ENCODE assay signal across 22 cellular contexts in genomic region chr18:76376225-76376624, GRCh38.
A peak's percentile ranks its signal among the peaks of the same experiment; 100 is the strongest.
DNase-seq lines count a peak whose midpoint lies in the region; ATAC-seq, FAIRE-seq and TF ChIP-seq lines count a peak whose summit lies in the region.
"Had no signal": no experiment of that assay in that cellular context is flagged by ENCODE, and none has a peak within 500 bp of the region (broad histone marks: within the 10 kb centered on the region; RNA-seq: fewer than 3 reads in every experiment).

No MANE protein-coding gene starts in this region.

- TF ChIP-seq CTCF in activated CD8-positive, alpha-beta T cell treated with anti-CD3 and anti-CD28 coated beads for 36 hours (IDR thresholded peaks at IDR 0.05) = no peak
- no peak for TF ChIP-seq CTCF in D721Med (IDR thresholded peaks at IDR 0.05; ENCODE audit: insufficient read depth, missing control alignments)

- H3K27me3 Mint-ChIP-seq in activated CD8-positive, alpha-beta T cell treated with anti-CD3 and anti-CD28 coated beads for 36 hours = no peaks in the 10 kb centered on the region
- no peaks in the 10 kb centered on the region for H3K27me3 Mint-ChIP-seq in activated CD8-positive, alpha-beta T cell treated with anti-CD3 and anti-CD28 coated beads, Interleukin-2, amount 10 ng/mL, durations not matched to agents 7 days and 5 days (ENCODE audit: low read depth)
- no peaks in the 10 kb centered on the region for H3K27me3 Mint-ChIP-seq in activated T-helper 17 cell treated with anti-CD3 and anti-CD28 coated beads, Interleukin-2, amount 50 U/mL, for 72 hours
- peaks cover 0 to 12% (median 0%) of the 10 kb centered on the region in 5 donors for H3K27me3 Mint-ChIP-seq in naive thymus-derived CD4-positive, alpha-beta T cell
- H3K27me3 Mint-ChIP-seq: progenitor cell of endocrine pancreas had no signal

- peaks cover 17 to 47% of the 10 kb centered on the region in 2 donors for H3K4me1 ChIP-seq in naive thymus-derived CD4-positive, alpha-beta T cell (ENCODE audit: control insufficient read depth in 2 of 2, insufficient read depth in 2 of 2, low read length in 2 of 2)

- POLR2A ChIA-PET in activated CD8-positive, alpha-beta T cell treated with anti-CD3 and anti-CD28 coated beads for 36 hours (lab: Charles Lee) = no interaction called here
- POLR2A ChIA-PET in activated CD8-positive, alpha-beta T cell treated with anti-CD3 and anti-CD28 coated beads, Interleukin-2, amount 10 ng/mL, durations not matched to agents 7 days and 5 days (lab: Charles Lee) = no interaction called here
- POLR2A ChIA-PET in naive thymus-derived CD4-positive, alpha-beta T cell (lab: Charles Lee) = no interaction called here

- no peak for ATAC-seq in activated CD8-positive, alpha-beta T cell treated with anti-CD3 and anti-CD28 coated beads for 36 hours
- no peak for ATAC-seq in activated CD8-positive, alpha-beta T cell treated with anti-CD3 and anti-CD28 coated beads, Interleukin-2, amount 10 ng/mL, durations not matched to agents 7 days and 5 days
- ATAC-seq in activated T-helper 17 cell treated with anti-CD3 and anti-CD28 coated beads, Interleukin-2, amount 50 U/mL, for 72 hours (replicated peaks) = no peak
- no peak for ATAC-seq in naive thymus-derived CD4-positive, alpha-beta T cell
- no peak for ATAC-seq in GM21526 (IDR thresholded peaks at IDR 0.05; ENCODE audit: low FRiP score, unreplicated experiment)
- no peak for ATAC-seq in Right ventricle myocardium inferior

- intact Hi-C loops in activated CD8-positive, alpha-beta T cell treated with anti-CD3 and anti-CD28 coated beads for 36 hours (cut with micrococcal nuclease) = no loop called here
- intact Hi-C loops in naive thymus-derived CD4-positive, alpha-beta T cell (cut with micrococcal nuclease) = loop anchor here in 1 of 2 donors (10.0 kb wide), 1 partner anchor 689 kb away; no protein-coding TSS in a partner anchor
- intact Hi-C loops in Right ventricle myocardium inferior (cut with DNase I) = no loop called here

- no peak overlapping the region for H3K4me3 ChIP-seq in naive thymus-derived CD4-positive, alpha-beta T cell (ENCODE audit: low read length)
- H3K4me3 ChIP-seq: skin epidermis had no signal

- CTCF ChIA-PET in activated CD8-positive, alpha-beta T cell treated with anti-CD3 and anti-CD28 coated beads for 36 hours (lab: Charles Lee) = no interaction called here
- CTCF ChIA-PET in activated CD8-positive, alpha-beta T cell treated with anti-CD3 and anti-CD28 coated beads, Interleukin-2, amount 10 ng/mL, durations not matched to agents 7 days and 5 days (lab: Charles Lee) = no interaction called here
- CTCF ChIA-PET in naive thymus-derived CD4-positive, alpha-beta T cell (lab: Charles Lee) = no interaction called here

- no peak for DNase-seq in activated CD8-positive, alpha-beta T cell treated with anti-CD3 and anti-CD28 coated beads for 36 hours
- DNase-seq in activated CD8-positive, alpha-beta T cell treated with anti-CD3 and anti-CD28 coated beads, Interleukin-2, amount 10 ng/mL, durations not matched to agents 7 days and 5 days = no peak
- DNase-seq in D721Med (ENCODE audit: insufficient read length, low spot score) (no peak), DMS153 (lab: John Stamatoyannopoulos, UW) (no peak), Right ventricle myocardium inferior (ENCODE audit: missing footprints) (no peak)
- no peak for DNase-seq in naive thymus-derived CD4-positive, alpha-beta T cell
- DNase-seq: amygdala, DMS79, foreskin melanocyte, HCEC 1CT, hypothalamus, kidney glomerular epithelial cell, mesenchymal stem cell, NCI-H2029, NCI-H446 treated with DMSO at 0.1 percent for 48 hours, Right ventricle myocardium superior had no signal

- H3K36me3 ChIP-seq in naive thymus-derived CD4-positive, alpha-beta T cell (ENCODE audit: control insufficient read depth in 2 of 3, insufficient read depth in 3 of 3, low read length in 3 of 3) = peaks cover 0 to 22% (median 0%) of the 10 kb centered on the region in 3 experiments

- peaks cover 49% of the 10 kb centered on the region for H3K4me1 Mint-ChIP-seq in activated CD8-positive, alpha-beta T cell treated with anti-CD3 and anti-CD28 coated beads for 36 hours (ENCODE audit: low read depth)
- H3K4me1 Mint-ChIP-seq in activated CD8-positive, alpha-beta T cell treated with anti-CD3 and anti-CD28 coated beads, Interleukin-2, amount 10 ng/mL, durations not matched to agents 7 days and 5 days (ENCODE audit: low read depth) = peaks cover 50% of the 10 kb centered on the region
- H3K4me1 Mint-ChIP-seq in activated T-helper 17 cell treated with anti-CD3 and anti-CD28 coated beads, Interleukin-2, amount 50 U/mL, for 72 hours = peaks cover 42% of the 10 kb centered on the region
- H3K4me1 Mint-ChIP-seq in naive thymus-derived CD4-positive, alpha-beta T cell = peaks cover 42 to 60% (median 57%) of the 10 kb centered on the region in 7 donors

- H3K9me3 ChIP-seq in naive thymus-derived CD4-positive, alpha-beta T cell (ENCODE audit: control insufficient read depth in 2 of 3, low read length in 3 of 3) = no peaks in the 10 kb centered on the region

- H3K4me3 Mint-ChIP-seq in activated CD8-positive, alpha-beta T cell treated with anti-CD3 and anti-CD28 coated beads for 36 hours = no peak overlapping the region
- H3K4me3 Mint-ChIP-seq in activated CD8-positive, alpha-beta T cell treated with anti-CD3 and anti-CD28 coated beads, Interleukin-2, amount 10 ng/mL, durations not matched to agents 7 days and 5 days = no peak overlapping the region
- H3K4me3 Mint-ChIP-seq in activated T-helper 17 cell treated with anti-CD3 and anti-CD28 coated beads, Interleukin-2, amount 50 U/mL, for 72 hours = peak overlapping the region; percentile 77
- peak overlapping the region in 7 of 10 donors; percentile 4 to 79 (median 59) for H3K4me3 Mint-ChIP-seq in naive thymus-derived CD4-positive, alpha-beta T cell
- H3K4me3 Mint-ChIP-seq: CD14-positive monocyte, nephron had no signal

- peaks cover 28% of the 10 kb centered on the region for H3K36me3 Mint-ChIP-seq in activated CD8-positive, alpha-beta T cell treated with anti-CD3 and anti-CD28 coated beads for 36 hours (ENCODE audit: low read depth)
- peaks cover 4% of the 10 kb centered on the region for H3K36me3 Mint-ChIP-seq in activated CD8-positive, alpha-beta T cell treated with anti-CD3 and anti-CD28 coated beads, Interleukin-2, amount 10 ng/mL, durations not matched to agents 7 days and 5 days (ENCODE audit: low read depth)
- peaks cover 36% of the 10 kb centered on the region for H3K36me3 Mint-ChIP-seq in activated T-helper 17 cell treated with anti-CD3 and anti-CD28 coated beads, Interleukin-2, amount 50 U/mL, for 72 hours (ENCODE audit: low read depth)
- H3K36me3 Mint-ChIP-seq in naive thymus-derived CD4-positive, alpha-beta T cell = peaks cover 0 to 23% (median 8%) of the 10 kb centered on the region in 5 donors

- H3K27ac Mint-ChIP-seq in activated CD8-positive, alpha-beta T cell treated with anti-CD3 and anti-CD28 coated beads for 36 hours = peak overlapping the region; percentile 86
- no peak overlapping the region for H3K27ac Mint-ChIP-seq in activated CD8-positive, alpha-beta T cell treated with anti-CD3 and anti-CD28 coated beads, Interleukin-2, amount 10 ng/mL, durations not matched to agents 7 days and 5 days
- H3K27ac Mint-ChIP-seq in activated T-helper 17 cell treated with anti-CD3 and anti-CD28 coated beads, Interleukin-2, amount 50 U/mL, for 72 hours = peak overlapping the region; percentile 97
- peak overlapping the region in 8 of 9 donors; percentile 46 to 95 (median 84) for H3K27ac Mint-ChIP-seq in naive thymus-derived CD4-positive, alpha-beta T cell
- H3K27ac Mint-ChIP-seq: nephron had no signal

- peak; percentile 90 for FAIRE-seq in D721Med (lab: Jason Lieb, UNC)

- H3K27me3 ChIP-seq in naive thymus-derived CD4-positive, alpha-beta T cell (ENCODE audit: control insufficient read depth in 2 of 2, insufficient read depth in 2 of 2, low read length in 2 of 2) = no peaks in the 10 kb centered on the region

- H3K27ac ChIP-seq in naive thymus-derived CD4-positive, alpha-beta T cell (ENCODE audit: low read depth, low read length) = no peak overlapping the region
- H3K27ac ChIP-seq: skin epidermis had no signal

- peaks cover 9% of the 10 kb centered on the region for H3K9me3 Mint-ChIP-seq in activated CD8-positive, alpha-beta T cell treated with anti-CD3 and anti-CD28 coated beads for 36 hours
- no peaks in the 10 kb centered on the region for H3K9me3 Mint-ChIP-seq in activated CD8-positive, alpha-beta T cell treated with anti-CD3 and anti-CD28 coated beads, Interleukin-2, amount 10 ng/mL, durations not matched to agents 7 days and 5 days (ENCODE audit: insufficient read depth)
- H3K9me3 Mint-ChIP-seq in activated T-helper 17 cell treated with anti-CD3 and anti-CD28 coated beads, Interleukin-2, amount 50 U/mL, for 72 hours = peaks cover 5% of the 10 kb centered on the region
- H3K9me3 Mint-ChIP-seq in naive thymus-derived CD4-positive, alpha-beta T cell = peaks cover 0 to 7% (median 0%) of the 10 kb centered on the region in 11 donors
- H3K9me3 Mint-ChIP-seq: nephron had no signal

Comparison
In these comparisons a context has a peak if more than half of its experiments do, and no peak if none do; other contexts are left out.
1. H3K4me3 Mint-ChIP-seq: peak in activated T-helper 17 cell treated with anti-CD3 and anti-CD28 coated beads, Interleukin-2, amount 50 U/mL, for 72 hours (single experiment) and naive thymus-derived CD4-positive, alpha-beta T cell (7 of 10); none in activated CD8-positive, alpha-beta T cell treated with anti-CD3 and anti-CD28 coated beads for 36 hours (single experiment) and activated CD8-positive, alpha-beta T cell treated with anti-CD3 and anti-CD28 coated beads, Interleukin-2, amount 10 ng/mL, durations not matched to agents 7 days and 5 days (single experiment).